ENCODE assay signal across 2 cellular contexts in the genomic region with DNA sequence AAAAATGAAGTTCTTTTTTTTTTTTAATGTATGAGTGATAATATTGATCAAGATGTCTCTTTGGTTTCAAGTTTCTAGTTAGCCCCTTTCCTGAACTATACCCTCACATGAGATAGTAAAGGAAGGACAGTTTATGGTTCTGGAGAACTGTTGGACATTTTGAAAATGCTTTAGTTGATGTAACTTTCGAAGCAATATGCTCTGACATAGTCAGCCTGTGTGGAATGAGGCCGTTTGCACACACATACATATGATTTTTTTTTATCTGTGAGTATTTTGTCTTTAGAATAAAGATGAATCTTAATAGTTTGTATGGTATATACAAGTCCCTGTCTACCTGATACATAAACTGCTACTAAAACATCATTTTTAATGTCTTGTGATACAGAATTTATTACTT.
TF ChIP-seq lines count a peak whose summit lies in the region.

No MANE protein-coding gene starts in this region.

TF ChIP-seq in A549, 52 proteins besides CTCF, POLR2A, EP300 and RAD21 (continued from another document):
- TF ChIP-seq ZSCAN20 (CRISPR knock-in tag; IDR thresholded peaks at IDR 0.05) (no peak), PHF8 (IDR thresholded peaks at IDR 0.05; ENCODE audit: borderline replicate concordance, low read depth) (no peak), FOXS1 (CRISPR knock-in tag; IDR thresholded peaks at IDR 0.05) (no peak), MYC (IDR thresholded peaks at IDR 0.05; ENCODE audit: borderline replicate concordance, low read length) (no peak), CBX8 (IDR thresholded peaks at IDR 0.05) (no peak), RFX5 (IDR thresholded peaks at IDR 0.05) (no peak), FOSL2 (IDR thresholded peaks at IDR 0.05) (no peak), FOSL2 (CRISPR knock-in tag; IDR thresholded peaks at IDR 0.05) (no peak), SMC3 (IDR thresholded peaks at IDR 0.05) (no peak), E2F6 (IDR thresholded peaks at IDR 0.05; ENCODE audit: borderline replicate concordance, low read depth) (no peak), HOXB5 (CRISPR knock-in tag; IDR thresholded peaks at IDR 0.05) (no peak)
- TF ChIP-seq, protein P1, sequence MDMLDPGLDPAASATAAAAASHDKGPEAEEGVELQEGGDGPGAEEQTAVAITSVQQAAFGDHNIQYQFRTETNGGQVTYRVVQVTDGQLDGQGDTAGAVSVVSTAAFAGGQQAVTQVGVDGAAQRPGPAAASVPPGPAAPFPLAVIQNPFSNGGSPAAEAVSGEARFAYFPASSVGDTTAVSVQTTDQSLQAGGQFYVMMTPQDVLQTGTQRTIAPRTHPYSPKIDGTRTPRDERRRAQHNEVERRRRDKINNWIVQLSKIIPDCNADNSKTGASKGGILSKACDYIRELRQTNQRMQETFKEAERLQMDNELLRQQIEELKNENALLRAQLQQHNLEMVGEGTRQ (IDR thresholded peaks at IDR 0.05): no peak

TF ChIP-seq in neural cell, 6 proteins besides CTCF, POLR2A, EP300 and RAD21 (continued from another document):
- TF ChIP-seq REST (IDR thresholded peaks at IDR 0.05; ENCODE audit: borderline replicate concordance): no peak
